In genomic region chr19:20503536-20503935, GRCh38 we compare ENCODE assay signal across 19 cellular contexts.
DNase-seq lines count a peak whose midpoint lies in the region; ATAC-seq and TF ChIP-seq lines count a peak whose summit lies in the region.
"Had no signal": no experiment of that assay in that cellular context is flagged by ENCODE, and none has a peak within 500 bp of the region (broad histone marks: within the 10 kb centered on the region; RNA-seq: fewer than 3 reads in every experiment).

No MANE protein-coding gene starts in this region.

- H3K27ac Mint-ChIP-seq in effector memory CD8-positive, alpha-beta T cell = no peak overlapping the region
- no peak overlapping the region for H3K27ac Mint-ChIP-seq in activated naive CD4-positive, alpha-beta T cell treated with anti-CD3 and anti-CD28 coated beads, Interleukin-2, amount 50 U/mL, for 72 hours
- no peak overlapping the region for H3K27ac Mint-ChIP-seq in activated CD4-positive, alpha-beta memory T cell treated with anti-CD3 and anti-CD28 coated beads, Interleukin-2, amount 10 ng/mL, durations not matched to agents 7 days and 5 days
- H3K27ac Mint-ChIP-seq: activated naive CD8-positive, alpha-beta T cell treated with anti-CD3 and anti-CD28 coated beads for 36 hours; T-helper 1 cell treated with Interleukin-12 subunit alpha and Interleukin-12 subunit beta and Interleukin-4 antibody, amounts not matched to agents 30 μg/mL and 1 μg/mL, for 36 hours had no signal

- no peaks in the 10 kb centered on the region for H3K36me3 ChIP-seq in adrenal gland (replicated peaks in 1 of 2)
- H3K36me3 ChIP-seq: colonic mucosa had no signal

- H3K27me3 ChIP-seq in adrenal gland (no peaks in the 10 kb centered on the region), foreskin keratinocyte (no peaks in the 10 kb centered on the region)
- H3K27me3 ChIP-seq: colonic mucosa had no signal

- no peaks in the 10 kb centered on the region for H3K27me3 Mint-ChIP-seq in effector memory CD8-positive, alpha-beta T cell
- H3K27me3 Mint-ChIP-seq in activated CD4-positive, alpha-beta memory T cell treated with anti-CD3 and anti-CD28 coated beads, Interleukin-2, amount 10 ng/mL, durations not matched to agents 7 days and 5 days = no peaks in the 10 kb centered on the region
- H3K27me3 Mint-ChIP-seq: activated naive CD8-positive, alpha-beta T cell treated with anti-CD3 and anti-CD28 coated beads for 36 hours had no signal

- CTCF ChIA-PET in activated CD4-positive, alpha-beta memory T cell treated with anti-CD3 and anti-CD28 coated beads, Interleukin-2, amount 10 ng/mL, durations not matched to agents 7 days and 5 days (lab: Charles Lee) = no interaction called here

- ATAC-seq in foreskin keratinocyte = no peak
- no peak for ATAC-seq in effector memory CD8-positive, alpha-beta T cell (replicated peaks)
- ATAC-seq in activated naive CD4-positive, alpha-beta T cell treated with anti-CD3 and anti-CD28 coated beads, Interleukin-2, amount 50 U/mL, for 72 hours = no peak
- ATAC-seq: esophagus mucosa, GM12878 had no signal

- intact Hi-C loops in adrenal gland (cut with DNase I) = no loop called here

- no peaks in the 10 kb centered on the region for H3K4me1 Mint-ChIP-seq in effector memory CD8-positive, alpha-beta T cell (ENCODE audit: low read depth in 2 of 2)
- no peaks in the 10 kb centered on the region for H3K4me1 Mint-ChIP-seq in activated CD4-positive, alpha-beta memory T cell treated with anti-CD3 and anti-CD28 coated beads, Interleukin-2, amount 10 ng/mL, durations not matched to agents 7 days and 5 days
- H3K4me1 Mint-ChIP-seq: activated naive CD8-positive, alpha-beta T cell treated with anti-CD3 and anti-CD28 coated beads for 36 hours had no signal

- no peaks in the 10 kb centered on the region for H3K36me3 Mint-ChIP-seq in effector memory CD8-positive, alpha-beta T cell (ENCODE audit: insufficient read depth)
- peaks cover 24 to 57% of the 10 kb centered on the region in 2 donors for H3K36me3 Mint-ChIP-seq in activated naive CD4-positive, alpha-beta T cell treated with anti-CD3 and anti-CD28 coated beads, Interleukin-2, amount 50 U/mL, for 72 hours
- H3K36me3 Mint-ChIP-seq in activated CD4-positive, alpha-beta memory T cell treated with anti-CD3 and anti-CD28 coated beads, Interleukin-2, amount 10 ng/mL, durations not matched to agents 7 days and 5 days (ENCODE audit: low read depth) = no peaks in the 10 kb centered on the region

- H3K9me3 Mint-ChIP-seq in effector memory CD8-positive, alpha-beta T cell = peaks cover 3 to 6% of the 10 kb centered on the region in 2 donors
- peaks cover 36 to 58% of the 10 kb centered on the region in 2 donors for H3K9me3 Mint-ChIP-seq in activated naive CD4-positive, alpha-beta T cell treated with anti-CD3 and anti-CD28 coated beads, Interleukin-2, amount 50 U/mL, for 72 hours
- peaks cover 42% of the 10 kb centered on the region for H3K9me3 Mint-ChIP-seq in activated CD4-positive, alpha-beta memory T cell treated with anti-CD3 and anti-CD28 coated beads, Interleukin-2, amount 10 ng/mL, durations not matched to agents 7 days and 5 days

- DNase-seq in A172 (ENCODE audit: low spot score) (peak; percentile 8), HPDE6-E6E7 (ENCODE audit: extremely low spot score) (peak; percentile 28), adrenal gland (peak; percentile 43 to 67 (median 57)), foreskin keratinocyte (peak; percentile 56 to 83)
- DNase-seq in activated CD4-positive, alpha-beta T cell treated with anti-CD3 and anti-CD28 coated beads, Interleukin-2, amount 50 U/mL, for 1 hour = no peak
- no peak for DNase-seq in effector memory CD8-positive, alpha-beta T cell
- no peak for DNase-seq in activated naive CD4-positive, alpha-beta T cell treated with anti-CD3 and anti-CD28 coated beads, Interleukin-2, amount 50 U/mL, for 72 hours (ENCODE audit: low spot score in 2 of 2)
- DNase-seq in activated CD4-positive, alpha-beta memory T cell treated with anti-CD3 and anti-CD28 coated beads, Interleukin-2, amount 10 ng/mL, durations not matched to agents 7 days and 5 days = no peak
- DNase-seq: activated CD4-positive, alpha-beta T cell treated with anti-CD3 and anti-CD28 coated beads for 1 hour; activated naive CD8-positive, alpha-beta T cell treated with anti-CD3 and anti-CD28 coated beads for 36 hours; activated T-cell treated with anti-CD3 and anti-CD28 coated beads for 4 hours; colonic mucosa; DMS153; mesendoderm; NCI-H2227 treated with DMSO at 0.1 percent for 48 hours; PC-9 had no signal

- POLR2A ChIA-PET in activated CD4-positive, alpha-beta memory T cell treated with anti-CD3 and anti-CD28 coated beads, Interleukin-2, amount 10 ng/mL, durations not matched to agents 7 days and 5 days (lab: Charles Lee) = no interaction called here

- H3K4me1 ChIP-seq in adrenal gland (replicated peaks in 1 of 2) (no peaks in the 10 kb centered on the region), foreskin keratinocyte (no peaks in the 10 kb centered on the region)
- H3K4me1 ChIP-seq: colonic mucosa had no signal

- H3K4me3 ChIP-seq in adrenal gland = no peak overlapping the region
- H3K4me3 ChIP-seq: colonic mucosa, GM12878, PC-9 had no signal

- TF ChIP-seq POLR2A in adrenal gland (IDR thresholded peaks at IDR 0.05) = no peak

- TF ChIP-seq CTCF in adrenal gland (IDR thresholded peaks at IDR 0.05) = no peak
- no peak for TF ChIP-seq CTCF in foreskin keratinocyte (conservative IDR thresholded peaks at IDR 0.05)

- H3K27ac ChIP-seq in adrenal gland = no peak overlapping the region
- no peak overlapping the region for H3K27ac ChIP-seq in foreskin keratinocyte
- H3K27ac ChIP-seq: colonic mucosa, PC-9 had no signal

- H3K4me3 Mint-ChIP-seq in effector memory CD8-positive, alpha-beta T cell = no peak overlapping the region
- H3K4me3 Mint-ChIP-seq in activated CD4-positive, alpha-beta memory T cell treated with anti-CD3 and anti-CD28 coated beads, Interleukin-2, amount 10 ng/mL, durations not matched to agents 7 days and 5 days = no peak overlapping the region
- H3K4me3 Mint-ChIP-seq: activated naive CD8-positive, alpha-beta T cell treated with anti-CD3 and anti-CD28 coated beads for 36 hours; T-helper 1 cell treated with Interleukin-12 subunit alpha and Interleukin-12 subunit beta and Interleukin-4 antibody, amounts not matched to agents 30 μg/mL and 1 μg/mL, for 36 hours had no signal

- H3K9me3 ChIP-seq in adrenal gland (replicated peaks in 1 of 3) = no peaks in the 10 kb centered on the region
- H3K9me3 ChIP-seq: colonic mucosa had no signal

Comparison
In these comparisons a context has a peak if more than half of its experiments do, and no peak if none do; other contexts are left out.
1. DNase-seq: peak in A172 (single experiment), HPDE6-E6E7 (single experiment), adrenal gland (7 of 7) and foreskin keratinocyte (2 of 2); none in activated CD4-positive, alpha-beta T cell treated with anti-CD3 and anti-CD28 coated beads, Interleukin-2, amount 50 U/mL, for 1 hour (single experiment), effector memory CD8-positive, alpha-beta T cell (0 of 3), activated naive CD4-positive, alpha-beta T cell treated with anti-CD3 and anti-CD28 coated beads, Interleukin-2, amount 50 U/mL, for 72 hours (0 of 2) and activated CD4-positive, alpha-beta memory T cell treated with anti-CD3 and anti-CD28 coated beads, Interleukin-2, amount 10 ng/mL, durations not matched to agents 7 days and 5 days (single experiment).